ENCODE assay signal across 26 cellular contexts in the genomic region with DNA sequence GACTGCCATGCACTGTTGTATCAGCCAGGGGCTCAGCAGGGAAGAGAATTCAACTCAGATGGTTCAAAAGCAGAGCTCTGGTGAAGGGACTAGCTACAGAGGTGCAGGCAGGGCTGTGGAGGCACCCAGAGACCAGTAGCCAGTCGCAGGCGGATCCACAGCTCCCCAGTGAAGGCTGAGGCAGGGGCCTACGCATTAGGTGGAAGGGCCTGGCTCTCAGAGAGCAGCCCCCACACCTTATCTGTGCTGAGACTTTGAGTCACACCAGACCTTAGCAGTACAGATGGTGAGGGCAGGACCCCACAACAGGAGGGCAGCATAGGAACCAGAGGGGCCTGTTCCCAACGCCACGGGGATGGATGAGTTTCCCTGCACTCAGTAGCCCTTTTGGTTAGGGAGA.
"Had no signal": no experiment of that assay in that cellular context is flagged by ENCODE, and none has a peak within 500 bp of the region (broad histone marks: within the 10 kb centered on the region; RNA-seq: fewer than 3 reads in every experiment).

No MANE protein-coding gene starts in this region.

- H3K4me3 ChIP-seq: cardiac muscle cell, hepatocyte, ovary, psoas muscle, right atrium auricular region, suprapubic skin, transverse colon, uterus had no signal

- H3K27ac ChIP-seq: cardiac muscle cell, hepatocyte, neutrophil, ovary, psoas muscle, right atrium auricular region, suprapubic skin, transverse colon, uterus had no signal

- H3K27me3 ChIP-seq: cardiac muscle cell, ovary, right atrium auricular region, suprapubic skin, transverse colon, uterus had no signal

- H2AFZ ChIP-seq: hepatocyte had no signal

- FAIRE-seq: endothelial cell of umbilical vein, frontal cortex had no signal

- H3K79me2 ChIP-seq: hepatocyte had no signal

- H3K9me3 ChIP-seq: neutrophil, ovary, psoas muscle, right atrium auricular region, suprapubic skin, transverse colon, uterus had no signal

- ATAC-seq: esophagus mucosa; natural killer cell treated with Interleukin-12 subunit alpha and Interleukin-12 subunit beta and Interleukin-15 and Interleukin-18, amount 100 ng/mL, for 72 hours; psoas muscle had no signal

- DNase-seq: activated B cell treated with CpG ODN at 0.5 μM for 24 hours; activated CD4-positive, alpha-beta T cell treated with anti-CD3 and anti-CD28 coated beads for 36 hours; activated CD4-positive, alpha-beta T cell treated with anti-CD3 and anti-CD28 coated beads, Interleukin-2, amount 50 U/mL, for 4 hours; activated CD8-positive, alpha-beta memory T cell treated with anti-CD3 and anti-CD28 coated beads for 24 hours; activated CD8-positive, alpha-beta memory T cell treated with anti-CD3 and anti-CD28 coated beads, Interleukin-2, amount 50 U/mL, for 4 hours; activated naive CD4-positive, alpha-beta T cell treated with anti-CD3 and anti-CD28 coated beads for 36 hours; activated naive CD8-positive, alpha-beta T cell treated with anti-CD3 and anti-CD28 coated beads, Interleukin-2, amount 10 ng/mL, durations not matched to agents 7 days and 5 days; activated T-cell treated with anti-CD3 and anti-CD28 coated beads, Interleukin-2, amount 50 U/mL, for 24 hours; amygdala; effector memory CD4-positive, alpha-beta T cell; glutamatergic neuron; ovary; psoas muscle; stimulated activated CD4-positive, alpha-beta T cell treated with anti-CD3 and anti-CD28 coated beads, Interleukin-4, amount 100 ng/mL, for 4 hours; stimulated activated naive CD8-positive, alpha-beta T cell treated with anti-CD3 and anti-CD28 coated beads, Interleukin-15, amount 100 ng/mL, for 72 hours; transverse colon; uterus had no signal

- H3K4me2 ChIP-seq: hepatocyte had no signal

- H3K4me1 ChIP-seq: psoas muscle, suprapubic skin, transverse colon, uterus had no signal

- H3K36me3 ChIP-seq: cardiac muscle cell, neutrophil, ovary, right atrium auricular region, suprapubic skin, transverse colon, uterus had no signal
